ENCODE assay signal across 9 cellular contexts in the genomic region with DNA sequence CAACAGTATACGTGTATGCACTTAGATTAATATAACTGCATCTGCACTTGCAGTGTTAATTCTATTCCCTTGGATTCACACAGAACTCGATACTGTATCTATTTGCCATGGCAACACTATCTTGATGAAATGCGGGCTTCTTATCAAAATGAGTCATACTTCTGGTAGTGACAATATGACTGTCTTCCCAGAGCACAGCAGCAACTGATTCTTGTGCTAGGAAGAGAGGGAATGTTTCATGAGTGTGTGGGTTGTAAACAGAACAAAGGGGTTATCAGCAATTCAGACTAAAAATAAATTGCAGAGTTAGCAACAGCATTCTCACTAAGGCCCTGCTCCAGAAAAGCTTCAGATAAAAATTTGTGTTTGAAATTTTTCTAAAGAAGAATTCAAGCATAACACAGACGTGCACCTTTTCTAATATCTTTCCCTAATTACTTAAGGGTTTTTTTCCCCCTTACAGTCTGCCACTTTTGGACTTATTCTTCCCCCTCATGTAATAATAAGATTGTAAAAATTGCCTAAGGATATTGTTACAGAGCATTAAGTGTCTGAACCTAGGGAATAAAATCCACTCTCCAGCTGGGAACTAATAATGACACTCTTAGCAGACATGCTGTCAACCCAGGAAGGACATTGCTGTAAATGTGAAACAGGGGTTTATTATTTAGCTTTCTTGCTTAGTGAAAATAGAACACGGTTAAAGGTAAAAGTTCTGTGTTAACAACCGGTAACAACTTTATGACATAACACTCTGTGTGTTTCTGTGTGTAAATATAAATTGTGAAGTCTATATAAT.
A peak's percentile ranks its signal among the peaks of the same experiment; 100 is the strongest.
DNase-seq lines count a peak whose midpoint lies in the region; ATAC-seq and TF ChIP-seq lines count a peak whose summit lies in the region.
"Had no signal": no experiment of that assay in that cellular context is flagged by ENCODE, and none has a peak within 500 bp of the region (broad histone marks: within the 10 kb centered on the region; RNA-seq: fewer than 3 reads in every experiment).

No MANE protein-coding gene starts in this region.

- no peak overlapping the region for H4K91ac ChIP-seq in IMR-90 (ENCODE audit: insufficient read depth, low read depth, low read length)

- no peak for TF ChIP-seq POLR2A in IMR-90 (IDR thresholded peaks at IDR 0.05; ENCODE audit: low read depth, low read length)
- no peak for TF ChIP-seq POLR2A in Peyer's patch (IDR thresholded peaks at IDR 0.05)

- no CpG with 5 or more reads among the region's 6 CpGs for WGBS in IMR-90 (ENCODE audit: extremely low coverage in 2 of 2, insufficient read length in 1 of 2), 2 experiments

- no peak overlapping the region for H2AK9ac ChIP-seq in IMR-90 (replicated peaks; ENCODE audit: low read depth, low read length, poor library complexity)

- H3K9me1 ChIP-seq in IMR-90 (ENCODE audit: insufficient read depth, low read length) = no peaks in the 10 kb centered on the region

- H3K23ac ChIP-seq in IMR-90 (ENCODE audit: low read depth, low read length) = no peak overlapping the region

- no peak overlapping the region for H2BK15ac ChIP-seq in IMR-90 (ENCODE audit: low read depth, low read length)

- ATAC-seq in IMR-90 (ENCODE audit: low read depth) (peak; percentile 46), GM18870 (IDR thresholded peaks at IDR 0.05; ENCODE audit: unreplicated experiment) (no peak), GM19455 (IDR thresholded peaks at IDR 0.05; ENCODE audit: unreplicated experiment) (no peak)

- H3K14ac ChIP-seq in IMR-90 (replicated peaks; ENCODE audit: low read depth, low read length) = no peak overlapping the region

- intact Hi-C loops in IMR-90 (cut with micrococcal nuclease) = no loop called here

- H3K4ac ChIP-seq in IMR-90 (ENCODE audit: low read depth, low read length) = no peak overlapping the region

- H3K56ac ChIP-seq in IMR-90 (ENCODE audit: extremely low read depth, insufficient read depth, low read length) = no peak overlapping the region

- no peak overlapping the region for H3K27ac ChIP-seq in IMR-90 (ENCODE audit: insufficient read depth, low read length)
- H3K27ac ChIP-seq in Peyer's patch = no peak overlapping the region
- H3K27ac ChIP-seq: breast epithelium had no signal

- H3K9me3 ChIP-seq in IMR-90 (ENCODE audit: control insufficient read depth, insufficient read depth, low read length) (no peaks in the 10 kb centered on the region), Peyer's patch (no peaks in the 10 kb centered on the region)
- H3K9me3 ChIP-seq: breast epithelium had no signal

- H3K79me1 ChIP-seq in IMR-90 (ENCODE audit: low read depth in 1 of 2, low read length in 2 of 2) = no peaks in the 10 kb centered on the region

- TF ChIP-seq CTCF in IMR-90 (conservative IDR thresholded peaks at IDR 0.05; ENCODE audit: low read depth, low read length) (no peak), Peyer's patch (IDR thresholded peaks at IDR 0.05) (no peak)

- no peaks in the 10 kb centered on the region for H4K20me1 ChIP-seq in IMR-90 (ENCODE audit: insufficient read depth, low read length)

- in situ Hi-C loops in IMR-90 (cut with MboI; ENCODE audit: low sequenced_read_pairs) = no loop called here

- no peak overlapping the region for H2BK5ac ChIP-seq in IMR-90 (ENCODE audit: low read depth, low read length, poor library complexity, severe bottlenecking)

- CTCF ChIA-PET in IMR-90 (lab: Yijun Ruan, JAX) = no interaction called here

- H3K27me3 ChIP-seq in IMR-90 (ENCODE audit: control insufficient read depth, insufficient read depth, low read length) (no peaks in the 10 kb centered on the region), Peyer's patch (no peaks in the 10 kb centered on the region)
- H3K27me3 ChIP-seq: breast epithelium had no signal

- H3K4me1 ChIP-seq in IMR-90 (ENCODE audit: control insufficient read depth, insufficient read depth, low read length) (no peaks in the 10 kb centered on the region), Peyer's patch (no peaks in the 10 kb centered on the region)
- H3K4me1 ChIP-seq: breast epithelium had no signal

- H2AK5ac ChIP-seq in IMR-90 (ENCODE audit: low read depth, low read length) = no peak overlapping the region

- no TSS peak for BruUV-seq in IMR-90 (replicated peaks; lab: Mats Ljungman, UMichigan)

- H3K9ac ChIP-seq in IMR-90 (ENCODE audit: low read depth, low read length) = no peak overlapping the region

- POLR2A ChIA-PET in IMR-90 (lab: Charles Lee; ENCODE audit: unreplicated experiment) = no interaction called here

- H2AFZ ChIP-seq in IMR-90 (replicated peaks; ENCODE audit: low read length, poor library complexity) = no peak overlapping the region

- no peak overlapping the region for H2BK20ac ChIP-seq in IMR-90 (ENCODE audit: low read depth, low read length)

- H2BK120ac ChIP-seq in IMR-90 (ENCODE audit: low read depth, low read length) = no peak overlapping the region

- peak; percentile 22 for DNase-seq in IMR-90
- DNase-seq in NCI-H82 treated with DMSO at 0.1 percent for 48 hours (lab: John Stamatoyannopoulos, UW; ENCODE audit: unreplicated experiment) = peak; percentile 86
- DNase-seq in foreskin melanocyte = peak; percentile 47
- peak; percentile 68 for DNase-seq in putamen (ENCODE audit: low spot score)
- no peak for DNase-seq in Peyer's patch
- DNase-seq: activated CD4-positive, alpha-beta T cell treated with anti-CD3 and anti-CD28 coated beads, Interleukin-2, amount 50 U/mL, for 1 hour had no signal

- no peak overlapping the region for H3K4me3 ChIP-seq in IMR-90 (ENCODE audit: insufficient read depth, low read depth, low read length)
- no peak overlapping the region for H3K4me3 ChIP-seq in Peyer's patch
- H3K4me3 ChIP-seq: breast epithelium had no signal

- H4K5ac ChIP-seq in IMR-90 (ENCODE audit: low read depth, low read length) = no peak overlapping the region

- H3K4me2 ChIP-seq in IMR-90 (ENCODE audit: low read depth, low read length) = no peak overlapping the region

- TF ChIP-seq RAD21 in IMR-90 (IDR thresholded peaks at IDR 0.05; ENCODE audit: low read length) = no peak

- no peak overlapping the region for H4K8ac ChIP-seq in IMR-90 (ENCODE audit: low read depth in 2 of 2, low read length in 2 of 2)

- H3K36me3 ChIP-seq in IMR-90 (ENCODE audit: control insufficient read depth, insufficient read depth, low read length) (no peaks in the 10 kb centered on the region), Peyer's patch (no peaks in the 10 kb centered on the region)
- H3K36me3 ChIP-seq: breast epithelium had no signal

- dilution Hi-C loops in IMR-90 (cut with HindIII; ENCODE audit: low sequenced_read_pairs, unreplicated experiment) = no loop called here

- H3K18ac ChIP-seq in IMR-90 (ENCODE audit: low read depth, low read length) = no peak overlapping the region

TF ChIP-seq in IMR-90, 13 proteins besides CTCF, POLR2A, EP300 and RAD21:
- TF ChIP-seq FOS (IDR thresholded peaks at IDR 0.05; ENCODE audit: low read depth, low read length) = peak; percentile 31; the same call in 1 of the 2 replicates
- TF ChIP-seq, protein P1, sequence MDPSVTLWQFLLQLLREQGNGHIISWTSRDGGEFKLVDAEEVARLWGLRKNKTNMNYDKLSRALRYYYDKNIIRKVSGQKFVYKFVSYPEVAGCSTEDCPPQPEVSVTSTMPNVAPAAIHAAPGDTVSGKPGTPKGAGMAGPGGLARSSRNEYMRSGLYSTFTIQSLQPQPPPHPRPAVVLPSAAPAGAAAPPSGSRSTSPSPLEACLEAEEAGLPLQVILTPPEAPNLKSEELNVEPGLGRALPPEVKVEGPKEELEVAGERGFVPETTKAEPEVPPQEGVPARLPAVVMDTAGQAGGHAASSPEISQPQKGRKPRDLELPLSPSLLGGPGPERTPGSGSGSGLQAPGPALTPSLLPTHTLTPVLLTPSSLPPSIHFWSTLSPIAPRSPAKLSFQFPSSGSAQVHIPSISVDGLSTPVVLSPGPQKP (IDR thresholded peaks at IDR 0.05; ENCODE audit: borderline replicate concordance, low read depth, low read length) = no peak
- TF ChIP-seq NFE2L2 (IDR thresholded peaks at IDR 0.05; ENCODE audit: low read depth, low read length) = no peak

Comparison
In these comparisons a context has a peak if more than half of its experiments do, and no peak if none do; other contexts are left out.
1. DNase-seq: peak in IMR-90 (single experiment), NCI-H82 treated with DMSO at 0.1 percent for 48 hours (single experiment), foreskin melanocyte (single experiment) and putamen (single experiment); none in Peyer's patch (0 of 3).